In genomic region chr17:76725580-76726230, GRCh38 we compare ENCODE assay signal across 1 cellular context.
TF ChIP-seq lines count a peak whose summit lies in the region.

No MANE protein-coding gene starts in this region.

TF ChIP-seq in K562, 482 proteins besides CTCF, POLR2A, EP300 and RAD21 (continued from another document):
- TF ChIP-seq HEY1 (CRISPR knock-in tag; IDR thresholded peaks at IDR 0.05; ENCODE audit: borderline replicate concordance) (no peak), HINFP (tag; conservative IDR thresholded peaks at IDR 0.05; ENCODE audit: low read depth) (no peak), GABPB1 (CRISPR knock-in tag; IDR thresholded peaks at IDR 0.05) (no peak), ZNF263 (CRISPR knock-in tag; IDR thresholded peaks at IDR 0.05; ENCODE audit: borderline replicate concordance) (0 out of 2 replicates have a peak, but pooled peaks have one; percentile 42), SAP30 (IDR thresholded peaks at IDR 0.05; ENCODE audit: borderline replicate concordance, insufficient read depth, low read depth, low read length, poor library complexity, severe bottlenecking) (peak; percentile 70), JUNB (CRISPR knock-in tag; conservative IDR thresholded peaks at IDR 0.05) (no peak), STAT6 (CRISPR knock-in tag; IDR thresholded peaks at IDR 0.05) (0 out of 2 replicates have a peak, but pooled peaks have one; percentile 13), ZNF584 (CRISPR knock-in tag; IDR thresholded peaks at IDR 0.05; ENCODE audit: low read depth) (no peak), MGA (IDR thresholded peaks at IDR 0.05) (peak; percentile 66), CXXC5 (CRISPR knock-in tag; IDR thresholded peaks at IDR 0.05) (peak; percentile 19), NONO (IDR thresholded peaks at IDR 0.05; ENCODE audit: low read depth in 2 of 2, low read length in 1 of 2) (no peak), SRF (CRISPR knock-in tag; IDR thresholded peaks at IDR 0.05) (peak; percentile 43 to 93; a peak in 3 of 4 replicates), MNT (conservative IDR thresholded peaks at IDR 0.05) (peak; percentile 55 to 77), TAF1 (IDR thresholded peaks at IDR 0.05; ENCODE audit: control insufficient read depth, extremely low read depth, insufficient read depth, low read length, severe bottlenecking) (peak; percentile 24), U2AF1 (optimal IDR thresholded peaks at IDR 0.05; ENCODE audit: low read depth, low read length) (no peak), TGIF2 (CRISPR knock-in tag; IDR thresholded peaks at IDR 0.05) (peak; percentile 61; the same call in 1 of the 2 replicates), REST (CRISPR knock-in tag; IDR thresholded peaks at IDR 0.05; ENCODE audit: low read depth) (0 out of 2 replicates have a peak, but pooled peaks have one; percentile 22), MXI1 (IDR thresholded peaks at IDR 0.05; ENCODE audit: low read depth, low read length) (peak; percentile 69), HIVEP1 (CRISPR knock-in tag; IDR thresholded peaks at IDR 0.05) (0 out of 2 replicates have a peak, but pooled peaks have one; percentile 17), EP400 (IDR thresholded peaks at IDR 0.05) (peak; percentile 75; the same call in 1 of the 2 replicates), CREM (IDR thresholded peaks at IDR 0.05; ENCODE audit: low read depth) (peak; percentile 83), ZNF740 (CRISPR knock-in tag; IDR thresholded peaks at IDR 0.05) (peak; percentile 87), ZNF740 (tag; IDR thresholded peaks at IDR 0.05) (no peak; a peak in 1 of 4 replicates), MTA3 (IDR thresholded peaks at IDR 0.05; ENCODE audit: borderline replicate concordance) (0 out of 2 replicates have a peak, but pooled peaks have one; percentile 37)
